1 cellular context compared by ENCODE assay signal in genomic region chrX:15856580-15856979, GRCh38.
TF ChIP-seq lines count a peak whose summit lies in the region.

No MANE protein-coding gene starts in this region.

TF ChIP-seq in HEK293, 187 proteins besides CTCF, POLR2A, EP300 and RAD21:
- peak; percentile 70; the same call in 1 of the 2 replicates for TF ChIP-seq ZNF398 (tag by site-specific recombination; IDR thresholded peaks at IDR 0.05)
- TF ChIP-seq ZNF366 (tag by site-specific recombination; conservative IDR thresholded peaks at IDR 0.05) = no peak
